Comparison of ENCODE assay signal across 1 cellular context in the genomic region with DNA sequence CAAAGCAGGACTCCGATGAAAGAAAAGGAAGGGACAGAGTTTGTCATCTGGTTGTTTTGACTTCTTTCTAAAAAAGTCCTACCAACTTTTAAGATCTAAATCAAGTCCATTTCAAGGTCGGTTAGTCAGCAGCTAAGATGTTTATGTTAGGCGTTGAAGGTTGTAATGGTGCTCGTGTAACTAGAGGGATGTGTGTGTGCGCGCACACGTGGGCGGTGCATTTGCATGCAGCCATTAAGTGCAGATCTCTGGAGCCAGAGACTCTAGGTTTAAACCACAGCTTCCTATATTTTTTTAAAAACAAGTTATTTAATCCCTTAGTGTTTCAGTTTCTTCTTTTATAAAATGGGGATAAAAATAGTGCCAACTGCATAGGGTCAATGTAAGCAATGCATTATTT.
A peak's percentile ranks its signal among the peaks of the same experiment; 100 is the strongest.
TF ChIP-seq lines count a peak whose summit lies in the region.

No MANE protein-coding gene starts in this region.

TF ChIP-seq in GM12878, 131 proteins besides CTCF, POLR2A, EP300 and RAD21 (continued from another document):
- TF ChIP-seq, protein P1, sequence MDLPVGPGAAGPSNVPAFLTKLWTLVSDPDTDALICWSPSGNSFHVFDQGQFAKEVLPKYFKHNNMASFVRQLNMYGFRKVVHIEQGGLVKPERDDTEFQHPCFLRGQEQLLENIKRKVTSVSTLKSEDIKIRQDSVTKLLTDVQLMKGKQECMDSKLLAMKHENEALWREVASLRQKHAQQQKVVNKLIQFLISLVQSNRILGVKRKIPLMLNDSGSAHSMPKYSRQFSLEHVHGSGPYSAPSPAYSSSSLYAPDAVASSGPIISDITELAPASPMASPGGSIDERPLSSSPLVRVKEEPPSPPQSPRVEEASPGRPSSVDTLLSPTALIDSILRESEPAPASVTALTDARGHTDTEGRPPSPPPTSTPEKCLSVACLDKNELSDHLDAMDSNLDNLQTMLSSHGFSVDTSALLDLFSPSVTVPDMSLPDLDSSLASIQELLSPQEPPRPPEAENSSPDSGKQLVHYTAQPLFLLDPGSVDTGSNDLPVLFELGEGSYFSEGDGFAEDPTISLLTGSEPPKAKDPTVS (IDR thresholded peaks at IDR 0.05; ENCODE audit: low read depth, low read length): no peak
- no peak for TF ChIP-seq EED (IDR thresholded peaks at IDR 0.05; ENCODE audit: low read depth)
- TF ChIP-seq WRNIP1 (IDR thresholded peaks at IDR 0.05; ENCODE audit: borderline replicate concordance, low read depth, low read length): no peak
- TF ChIP-seq SRF (IDR thresholded peaks at IDR 0.05; ENCODE audit: low read depth in 2 of 2, low read length in 2 of 2): no peak
- TF ChIP-seq CHD2 (IDR thresholded peaks at IDR 0.05; ENCODE audit: borderline replicate concordance, low read depth, low read length): no peak
- no peak for TF ChIP-seq RCOR1 (conservative IDR thresholded peaks at IDR 0.05; ENCODE audit: low read depth, low read length)
- no peak for TF ChIP-seq JUND (IDR thresholded peaks at IDR 0.05; ENCODE audit: low read depth, low read length)
- TF ChIP-seq, protein P2, sequence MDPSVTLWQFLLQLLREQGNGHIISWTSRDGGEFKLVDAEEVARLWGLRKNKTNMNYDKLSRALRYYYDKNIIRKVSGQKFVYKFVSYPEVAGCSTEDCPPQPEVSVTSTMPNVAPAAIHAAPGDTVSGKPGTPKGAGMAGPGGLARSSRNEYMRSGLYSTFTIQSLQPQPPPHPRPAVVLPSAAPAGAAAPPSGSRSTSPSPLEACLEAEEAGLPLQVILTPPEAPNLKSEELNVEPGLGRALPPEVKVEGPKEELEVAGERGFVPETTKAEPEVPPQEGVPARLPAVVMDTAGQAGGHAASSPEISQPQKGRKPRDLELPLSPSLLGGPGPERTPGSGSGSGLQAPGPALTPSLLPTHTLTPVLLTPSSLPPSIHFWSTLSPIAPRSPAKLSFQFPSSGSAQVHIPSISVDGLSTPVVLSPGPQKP (IDR thresholded peaks at IDR 0.05; ENCODE audit: low read depth, low read length): no peak
- TF ChIP-seq IKZF2 (IDR thresholded peaks at IDR 0.05): no peak
- no peak for TF ChIP-seq SREBF2 (IDR thresholded peaks at IDR 0.05; ENCODE audit: low read length)
- no peak for TF ChIP-seq ZBED1 (IDR thresholded peaks at IDR 0.05; ENCODE audit: borderline replicate concordance)
- TF ChIP-seq EGR1 (IDR thresholded peaks at IDR 0.05; ENCODE audit: borderline replicate concordance in 1 of 2, low read depth in 2 of 2, low read length in 2 of 2): 0 out of 3 replicates have a peak, but pooled peaks of 1 of the 2 experiments have one; percentile 18
- no peak for TF ChIP-seq NR2F1 (conservative IDR thresholded peaks at IDR 0.05)
